In the genomic region with DNA sequence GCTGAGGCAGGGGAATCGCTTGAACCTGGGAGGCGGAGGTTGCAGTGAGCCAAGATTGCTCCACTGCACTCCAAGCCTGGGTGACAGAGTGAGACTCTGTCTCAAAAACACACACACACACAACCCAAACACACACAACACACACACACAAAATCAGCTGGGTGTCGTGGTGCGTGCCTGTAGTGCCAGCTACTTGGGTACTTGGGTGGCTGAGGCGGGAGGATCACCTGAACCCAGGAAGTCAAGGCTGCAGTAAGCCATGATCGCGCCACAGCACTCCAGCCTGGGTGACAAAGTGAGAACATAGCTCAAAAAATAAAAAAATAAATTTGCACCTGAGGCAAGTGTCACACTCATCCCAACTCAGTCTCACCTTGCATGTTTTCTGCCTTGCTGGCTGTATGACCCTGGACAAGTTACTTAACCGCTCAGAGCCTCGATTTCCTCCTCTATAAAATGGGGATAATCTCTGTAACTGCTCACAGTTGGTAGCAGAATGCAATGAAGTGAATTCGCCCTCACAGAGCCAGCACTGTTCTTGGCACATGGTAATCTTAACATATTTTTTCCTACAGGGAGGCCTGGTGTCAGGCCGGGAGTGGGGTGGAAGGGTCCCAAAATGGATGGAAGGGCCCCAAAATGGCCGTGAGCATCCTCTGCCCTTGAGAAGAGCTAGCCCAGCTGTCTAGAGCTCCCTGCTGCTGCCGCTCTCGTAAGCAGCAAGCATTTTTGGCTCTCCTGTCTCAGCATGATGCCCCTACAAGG, we compare ENCODE assay signal across 2 cellular contexts.
TF ChIP-seq lines count a peak whose summit lies in the region.

No MANE protein-coding gene starts in this region.

TF ChIP-seq in A549, 52 proteins besides CTCF, POLR2A, EP300 and RAD21:
- TF ChIP-seq RCOR1 (IDR thresholded peaks at IDR 0.05; ENCODE audit: low read depth, low read length) (no peak), MYC (IDR thresholded peaks at IDR 0.05; ENCODE audit: borderline replicate concordance, low read length) (no peak), SMC3 (IDR thresholded peaks at IDR 0.05) (no peak), KDM1A (IDR thresholded peaks at IDR 0.05; ENCODE audit: low read depth) (peak; percentile 89), HDAC2 (IDR thresholded peaks at IDR 0.05) (peak; percentile 54; the same call in 1 of the 2 replicates), FOXS1 (CRISPR knock-in tag; IDR thresholded peaks at IDR 0.05) (no peak), CHD4 (IDR thresholded peaks at IDR 0.05; ENCODE audit: borderline replicate concordance) (peak; percentile 65), NPAS2 (CRISPR knock-in tag; IDR thresholded peaks at IDR 0.05; ENCODE audit: borderline replicate concordance) (no peak)
- TF ChIP-seq, protein P1, sequence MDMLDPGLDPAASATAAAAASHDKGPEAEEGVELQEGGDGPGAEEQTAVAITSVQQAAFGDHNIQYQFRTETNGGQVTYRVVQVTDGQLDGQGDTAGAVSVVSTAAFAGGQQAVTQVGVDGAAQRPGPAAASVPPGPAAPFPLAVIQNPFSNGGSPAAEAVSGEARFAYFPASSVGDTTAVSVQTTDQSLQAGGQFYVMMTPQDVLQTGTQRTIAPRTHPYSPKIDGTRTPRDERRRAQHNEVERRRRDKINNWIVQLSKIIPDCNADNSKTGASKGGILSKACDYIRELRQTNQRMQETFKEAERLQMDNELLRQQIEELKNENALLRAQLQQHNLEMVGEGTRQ (IDR thresholded peaks at IDR 0.05), result no peak

TF ChIP-seq in liver, 16 proteins besides CTCF, POLR2A, EP300 and RAD21:
- TF ChIP-seq NR2F2 (IDR thresholded peaks at IDR 0.05) (no peak), JUND (IDR thresholded peaks at IDR 0.05) (no peak), YY1 (IDR thresholded peaks at IDR 0.05) (no peak), GABPA (IDR thresholded peaks at IDR 0.05 in 1 of 2, conservative IDR thresholded peaks at IDR 0.05 in 1 of 2) (no peak), HNF4G (IDR thresholded peaks at IDR 0.05) (no peak), FOXA1 (IDR thresholded peaks at IDR 0.05) (no peak), TAF1 (conservative IDR thresholded peaks at IDR 0.05) (no peak)
- TF ChIP-seq, protein P2, sequence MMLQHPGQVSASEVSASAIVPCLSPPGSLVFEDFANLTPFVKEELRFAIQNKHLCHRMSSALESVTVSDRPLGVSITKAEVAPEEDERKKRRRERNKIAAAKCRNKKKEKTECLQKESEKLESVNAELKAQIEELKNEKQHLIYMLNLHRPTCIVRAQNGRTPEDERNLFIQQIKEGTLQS (IDR thresholded peaks at IDR 0.05), result no peak
- TF ChIP-seq, protein P3, sequence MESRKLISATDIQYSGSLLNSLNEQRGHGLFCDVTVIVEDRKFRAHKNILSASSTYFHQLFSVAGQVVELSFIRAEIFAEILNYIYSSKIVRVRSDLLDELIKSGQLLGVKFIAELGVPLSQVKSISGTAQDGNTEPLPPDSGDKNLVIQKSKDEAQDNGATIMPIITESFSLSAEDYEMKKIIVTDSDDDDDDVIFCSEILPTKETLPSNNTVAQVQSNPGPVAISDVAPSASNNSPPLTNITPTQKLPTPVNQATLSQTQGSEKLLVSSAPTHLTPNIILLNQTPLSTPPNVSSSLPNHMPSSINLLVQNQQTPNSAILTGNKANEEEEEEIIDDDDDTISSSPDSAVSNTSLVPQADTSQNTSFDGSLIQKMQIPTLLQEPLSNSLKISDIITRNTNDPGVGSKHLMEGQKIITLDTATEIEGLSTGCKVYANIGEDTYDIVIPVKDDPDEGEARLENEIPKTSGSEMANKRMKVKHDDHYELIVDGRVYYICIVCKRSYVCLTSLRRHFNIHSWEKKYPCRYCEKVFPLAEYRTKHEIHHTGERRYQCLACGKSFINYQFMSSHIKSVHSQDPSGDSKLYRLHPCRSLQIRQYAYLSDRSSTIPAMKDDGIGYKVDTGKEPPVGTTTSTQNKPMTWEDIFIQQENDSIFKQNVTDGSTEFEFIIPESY (IDR thresholded peaks at IDR 0.05), result no peak
- TF ChIP-seq, protein P4, sequence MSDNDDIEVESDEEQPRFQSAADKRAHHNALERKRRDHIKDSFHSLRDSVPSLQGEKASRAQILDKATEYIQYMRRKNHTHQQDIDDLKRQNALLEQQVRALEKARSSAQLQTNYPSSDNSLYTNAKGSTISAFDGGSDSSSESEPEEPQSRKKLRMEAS (IDR thresholded peaks at IDR 0.05), result no peak
TF ChIP-seq in liver: peak in this region for 0.
